1 cellular context compared by ENCODE assay signal in the genomic region with DNA sequence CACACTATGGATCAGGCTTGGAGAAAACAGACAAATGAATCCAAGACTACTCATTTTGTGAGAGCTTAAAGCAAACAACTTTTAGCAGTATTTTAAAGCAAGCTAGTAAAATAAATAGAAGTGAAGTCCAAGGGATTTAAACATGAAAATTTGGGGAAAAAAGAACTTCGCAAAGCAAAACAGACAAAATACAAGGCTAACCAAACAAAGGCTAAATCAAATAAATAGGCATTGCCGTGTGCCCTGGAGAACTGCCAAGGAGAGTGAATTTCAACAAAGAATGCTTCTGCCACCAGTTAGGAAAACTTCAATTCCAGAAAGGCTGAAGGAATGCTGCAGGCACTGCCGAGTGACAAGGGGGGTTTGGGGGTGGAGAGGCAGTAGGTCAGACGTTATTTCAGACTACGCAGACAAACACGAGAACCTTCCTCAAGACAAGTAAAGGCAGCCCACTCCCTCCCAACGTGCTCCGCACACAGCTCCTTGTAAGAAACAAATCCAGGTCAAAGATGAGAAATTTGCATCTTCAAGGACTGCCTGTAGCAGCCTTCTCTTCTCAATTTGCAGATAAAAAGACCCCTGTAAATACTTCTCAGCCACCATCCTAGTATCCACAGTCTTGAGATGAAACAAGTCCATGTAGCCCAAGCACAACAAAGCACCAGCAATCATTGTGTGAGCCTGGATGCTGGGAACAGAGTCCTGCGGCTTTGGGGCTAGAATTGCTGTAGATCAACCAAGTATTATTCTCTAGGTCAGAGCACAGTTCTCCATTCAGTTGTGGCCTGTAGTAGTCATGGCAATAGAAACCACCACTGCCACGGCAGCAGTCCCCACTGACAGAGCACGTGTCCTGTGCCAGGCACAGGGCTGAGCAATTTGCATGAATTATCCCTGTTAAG.
TF ChIP-seq lines count a peak whose summit lies in the region.

No MANE protein-coding gene starts in this region.

TF ChIP-seq in GM23338, 12 proteins besides CTCF, POLR2A, EP300 and RAD21 (continued from another document):
- TF ChIP-seq, protein P1, sequence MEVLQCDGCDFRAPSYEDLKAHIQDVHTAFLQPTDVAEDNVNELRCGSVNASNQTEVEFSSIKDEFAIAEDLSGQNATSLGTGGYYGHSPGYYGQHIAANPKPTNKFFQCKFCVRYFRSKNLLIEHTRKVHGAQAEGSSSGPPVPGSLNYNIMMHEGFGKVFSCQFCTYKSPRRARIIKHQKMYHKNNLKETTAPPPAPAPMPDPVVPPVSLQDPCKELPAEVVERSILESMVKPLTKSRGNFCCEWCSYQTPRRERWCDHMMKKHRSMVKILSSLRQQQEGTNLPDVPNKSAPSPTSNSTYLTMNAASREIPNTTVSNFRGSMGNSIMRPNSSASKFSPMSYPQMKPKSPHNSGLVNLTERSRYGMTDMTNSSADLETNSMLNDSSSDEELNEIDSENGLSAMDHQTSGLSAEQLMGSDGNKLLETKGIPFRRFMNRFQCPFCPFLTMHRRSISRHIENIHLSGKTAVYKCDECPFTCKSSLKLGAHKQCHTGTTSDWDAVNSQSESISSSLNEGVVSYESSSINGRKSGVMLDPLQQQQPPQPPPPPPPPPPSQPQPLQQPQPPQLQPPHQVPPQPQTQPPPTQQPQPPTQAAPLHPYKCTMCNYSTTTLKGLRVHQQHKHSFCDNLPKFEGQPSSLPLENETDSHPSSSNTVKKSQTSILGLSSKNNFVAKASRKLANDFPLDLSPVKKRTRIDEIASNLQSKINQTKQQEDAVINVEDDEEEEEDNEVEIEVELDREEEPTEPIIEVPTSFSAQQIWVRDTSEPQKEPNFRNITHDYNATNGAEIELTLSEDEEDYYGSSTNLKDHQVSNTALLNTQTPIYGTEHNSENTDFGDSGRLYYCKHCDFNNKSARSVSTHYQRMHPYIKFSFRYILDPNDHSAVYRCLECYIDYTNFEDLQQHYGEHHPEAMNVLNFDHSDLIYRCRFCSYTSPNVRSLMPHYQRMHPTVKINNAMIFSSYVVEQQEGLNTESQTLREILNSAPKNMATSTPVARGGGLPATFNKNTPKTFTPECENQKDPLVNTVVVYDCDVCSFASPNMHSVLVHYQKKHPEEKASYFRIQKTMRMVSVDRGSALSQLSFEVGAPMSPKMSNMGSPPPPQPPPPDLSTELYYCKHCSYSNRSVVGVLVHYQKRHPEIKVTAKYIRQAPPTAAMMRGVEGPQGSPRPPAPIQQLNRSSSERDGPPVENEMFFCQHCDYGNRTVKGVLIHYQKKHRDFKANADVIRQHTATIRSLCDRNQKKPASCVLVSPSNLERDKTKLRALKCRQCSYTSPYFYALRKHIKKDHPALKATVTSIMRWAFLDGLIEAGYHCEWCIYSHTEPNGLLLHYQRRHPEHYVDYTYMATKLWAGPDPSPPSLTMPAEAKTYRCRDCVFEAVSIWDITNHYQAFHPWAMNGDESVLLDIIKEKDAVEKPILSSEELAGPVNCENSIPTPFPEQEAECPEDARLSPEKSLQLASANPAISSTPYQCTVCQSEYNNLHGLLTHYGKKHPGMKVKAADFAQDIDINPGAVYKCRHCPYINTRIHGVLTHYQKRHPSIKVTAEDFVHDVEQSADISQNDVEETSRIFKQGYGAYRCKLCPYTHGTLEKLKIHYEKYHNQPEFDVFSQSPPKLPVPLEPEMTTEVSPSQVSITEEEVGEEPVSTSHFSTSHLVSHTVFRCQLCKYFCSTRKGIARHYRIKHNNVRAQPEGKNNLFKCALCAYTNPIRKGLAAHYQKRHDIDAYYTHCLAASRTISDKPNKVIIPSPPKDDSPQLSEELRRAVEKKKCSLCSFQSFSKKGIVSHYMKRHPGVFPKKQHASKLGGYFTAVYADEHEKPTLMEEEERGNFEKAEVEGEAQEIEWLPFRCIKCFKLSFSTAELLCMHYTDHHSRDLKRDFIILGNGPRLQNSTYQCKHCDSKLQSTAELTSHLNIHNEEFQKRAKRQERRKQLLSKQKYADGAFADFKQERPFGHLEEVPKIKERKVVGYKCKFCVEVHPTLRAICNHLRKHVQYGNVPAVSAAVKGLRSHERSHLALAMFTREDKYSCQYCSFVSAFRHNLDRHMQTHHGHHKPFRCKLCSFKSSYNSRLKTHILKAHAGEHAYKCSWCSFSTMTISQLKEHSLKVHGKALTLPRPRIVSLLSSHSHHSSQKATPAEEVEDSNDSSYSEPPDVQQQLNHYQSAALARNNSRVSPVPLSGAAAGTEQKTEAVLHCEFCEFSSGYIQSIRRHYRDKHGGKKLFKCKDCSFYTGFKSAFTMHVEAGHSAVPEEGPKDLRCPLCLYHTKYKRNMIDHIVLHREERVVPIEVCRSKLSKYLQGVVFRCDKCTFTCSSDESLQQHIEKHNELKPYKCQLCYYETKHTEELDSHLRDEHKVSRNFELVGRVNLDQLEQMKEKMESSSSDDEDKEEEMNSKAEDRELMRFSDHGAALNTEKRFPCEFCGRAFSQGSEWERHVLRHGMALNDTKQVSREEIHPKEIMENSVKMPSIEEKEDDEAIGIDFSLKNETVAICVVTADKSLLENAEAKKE (CRISPR knock-in tag; IDR thresholded peaks at IDR 0.05), result peak; percentile 77
